38 cellular contexts compared by ENCODE assay signal in genomic region chr2:161020437-161020836, GRCh38.
"Had no signal": no experiment of that assay in that cellular context is flagged by ENCODE, and none has a peak within 500 bp of the region (broad histone marks: within the 10 kb centered on the region; RNA-seq: fewer than 3 reads in every experiment).

No MANE protein-coding gene starts in this region.

- H3K4me3 ChIP-seq: MG63, PC-9 had no signal

- ATAC-seq: activated naive CD8-positive, alpha-beta T cell treated with anti-CD3 and anti-CD28 coated beads, Interleukin-2, amount 50 U/mL, for 24 hours; activated T-cell treated with anti-CD3 and anti-CD28 coated beads, Interleukin-2, amount 50 U/mL, for 4 hours; Right ventricle myocardium inferior had no signal

- H3K27ac ChIP-seq: PC-9, RWPE1, VCaP had no signal

- DNase-seq: activated B cell treated with CpG ODN at 0.5 μM for 24 hours; activated CD4-positive, alpha-beta memory T cell treated with anti-CD3 and anti-CD28 coated beads for 36 hours; activated CD4-positive, alpha-beta T cell treated with anti-CD3 and anti-CD28 coated beads for 4 hours; activated CD4-positive, alpha-beta T cell treated with anti-CD3 and anti-CD28 coated beads, Interleukin-2, amount 50 U/mL, for 1 hour; activated CD4-positive, CD25-positive, alpha-beta regulatory T cell treated with anti-CD3 and anti-CD28 coated beads, Interleukin-2, amount 50 U/mL, for 72 hours; activated CD8-positive, alpha-beta memory T cell treated with anti-CD3 and anti-CD28 coated beads, Interleukin-2, amount 50 U/mL, for 4 hours; activated gamma-delta T cell treated with Interleukin-2 at 50 U/mL for 16 hours; activated naive CD4-positive, alpha-beta T cell treated with anti-CD3 and anti-CD28 coated beads for 36 hours; activated naive CD8-positive, alpha-beta T cell treated with anti-CD3 and anti-CD28 coated beads, Interleukin-2, amount 50 U/mL, for 24 hours; activated T-cell treated with anti-CD3 and anti-CD28 coated beads for 4 hours; activated T-cell treated with anti-CD3 and anti-CD28 coated beads, Interleukin-2, amount 50 U/mL, for 4 hours; anterior cingulate cortex; caudate nucleus; cerebellar nuclear complex; Kasumi-1; KG1; MG63; MV-4-11; NCI-H1092; NCI-H1436 treated with DMSO at 0.1 percent for 48 hours; NCI-H1694 treated with DMSO at 0.1 percent for 48 hours; NCI-H2029 treated with DMSO at 0.1 percent for 48 hours; NCI-H2107; NCI-H510A; NCI-H526; NCI-H748 treated with DMSO at 0.1 percent for 48 hours; NK-92 treated with Interleukin-12 subunit alpha and Interleukin-12 subunit beta, amount 100 ng/mL, for 24 hours; PC-9; SIG-M5; SW 1271; T-helper 1 cell; T-helper 2 cell; T-helper 9 cell had no signal

- FAIRE-seq: bronchial epithelial cell, RCC 7860 had no signal

- H3K36me3 ChIP-seq: MG63 had no signal

- H3K27me3 ChIP-seq: MG63 had no signal
